9 cellular contexts compared by ENCODE assay signal in the genomic region with DNA sequence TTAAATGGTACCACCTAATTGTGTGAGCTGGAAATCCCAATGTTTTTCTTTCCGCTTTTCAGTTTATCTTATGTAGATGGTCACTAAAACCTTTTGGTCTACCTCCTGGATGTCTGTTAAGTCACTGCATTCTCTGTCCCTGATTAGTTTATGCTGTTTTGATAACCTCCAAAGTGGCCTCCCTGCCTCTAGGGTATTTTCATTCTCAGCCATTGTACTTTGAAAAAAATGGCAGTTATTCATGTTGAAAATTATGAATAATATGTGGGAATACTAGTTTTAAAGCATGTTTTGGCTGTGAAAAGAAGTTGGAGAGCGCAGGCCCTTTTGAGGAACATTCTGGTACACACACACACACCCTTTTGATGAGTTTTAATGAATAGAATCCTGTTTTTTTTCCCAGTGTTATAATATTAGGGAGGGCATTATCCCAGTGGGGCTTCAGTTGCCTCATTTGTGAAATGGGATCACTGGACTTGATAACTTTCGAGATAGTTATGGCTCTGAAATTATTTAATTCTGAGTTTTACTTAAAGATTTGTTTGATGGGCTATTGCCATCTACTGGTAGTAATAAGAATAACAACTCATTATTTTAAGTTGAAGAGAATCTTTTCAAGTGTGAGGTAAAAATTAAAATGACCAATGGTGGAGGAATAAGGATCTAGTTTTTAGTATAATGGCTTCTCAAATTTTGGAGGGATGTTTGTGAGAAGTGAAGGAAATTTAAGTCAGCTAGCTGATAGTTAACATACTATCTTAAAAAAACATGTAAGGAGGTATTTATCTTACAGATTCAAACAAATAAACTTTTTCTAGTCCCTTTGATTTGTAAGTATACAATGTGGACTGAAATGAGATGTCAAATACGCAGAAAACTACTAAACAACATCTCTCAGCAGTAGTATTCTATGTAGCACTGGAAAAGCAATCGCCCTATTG. TPM values are rescaled to one million over a fixed set of nuclear protein-coding genes. Genes with fewer than 3 reads are reported as not detected.
A peak's percentile ranks its signal among the peaks of the same experiment; 100 is the strongest.
DNase-seq lines count a peak whose midpoint lies in the region; ATAC-seq and TF ChIP-seq lines count a peak whose summit lies in the region.
"Had no signal": no experiment of that assay in that cellular context is flagged by ENCODE, and none has a peak within 500 bp of the region (broad histone marks: within the 10 kb centered on the region; RNA-seq: fewer than 3 reads in every experiment).

No MANE protein-coding gene starts in this region.

- DNase-seq in Calu3 (no peak), IMR-90 (peak; percentile 42), SW480 (ENCODE audit: low spot score) (peak; percentile 39), glomerular visceral epithelial cell (ENCODE audit: extremely low spot score) (peak; percentile 25), thoracic aorta (ENCODE audit: low spot score) (no peak), T1000 (lab: John Stamatoyannopoulos, UW) (no peak), ecto neural progenitor cell (ENCODE audit: low spot score) (no peak)

- TF ChIP-seq CTCF in Calu3 (IDR thresholded peaks at IDR 0.05; ENCODE audit: unreplicated experiment) (peak; percentile 28), IMR-90 (conservative IDR thresholded peaks at IDR 0.05; ENCODE audit: low read depth, low read length) (peak; percentile 57), thoracic aorta (IDR thresholded peaks at IDR 0.05) (peak; percentile 60)

- H3K4me3 Mint-ChIP-seq in Calu3 (ENCODE audit: low read depth, unreplicated experiment) = peak overlapping the region; percentile 38
- H3K4me3 Mint-ChIP-seq in stimulated activated memory B cell treated with anti-CD40 and anti-IgM and Interleukin-4, amounts not matched to agents 10 μg/mL and 1 μg/mL and 100 μg/mL, for 72 hours = no peak overlapping the region

- H3K14ac ChIP-seq in IMR-90 (replicated peaks; ENCODE audit: low read depth, low read length) = no peak overlapping the region

- H3K4me1 Mint-ChIP-seq in Calu3 (ENCODE audit: low read depth, unreplicated experiment) = peaks cover 20% of the 10 kb centered on the region
- H3K4me1 Mint-ChIP-seq in stimulated activated memory B cell treated with anti-CD40 and anti-IgM and Interleukin-4, amounts not matched to agents 10 μg/mL and 1 μg/mL and 100 μg/mL, for 72 hours = peaks cover 48% of the 10 kb centered on the region

- intact Hi-C loops in Calu3 (cut with micrococcal nuclease; ENCODE audit: unreplicated experiment) (loop anchor here (1.0 to 10.0 kb wide), 5 partner anchors 57 to 579 kb away; a partner anchor contains a TSS), IMR-90 (cut with micrococcal nuclease) (loop anchor here (1.0 to 10.0 kb wide), 7 partner anchors 56 to 1011 kb away; a partner anchor contains a TSS)

- no peak overlapping the region for H4K5ac ChIP-seq in IMR-90 (ENCODE audit: low read depth, low read length)

- peaks cover 25% of the 10 kb centered on the region for H3K36me3 Mint-ChIP-seq in Calu3 (ENCODE audit: insufficient read depth, unreplicated experiment)
- H3K36me3 Mint-ChIP-seq in stimulated activated memory B cell treated with anti-CD40 and anti-IgM and Interleukin-4, amounts not matched to agents 10 μg/mL and 1 μg/mL and 100 μg/mL, for 72 hours = peaks cover 16% of the 10 kb centered on the region

- no peak overlapping the region for H4K91ac ChIP-seq in IMR-90 (ENCODE audit: insufficient read depth, low read depth, low read length)

- BruUV-seq in Calu3 (replicated peaks; lab: Mats Ljungman, UMichigan) (no TSS peak), IMR-90 (replicated peaks; lab: Mats Ljungman, UMichigan) (no TSS peak)

- peaks cover 29 to 68% of the 10 kb centered on the region in 2 experiments for H3K79me1 ChIP-seq in IMR-90 (ENCODE audit: low read depth in 1 of 2, low read length in 2 of 2)

- no peak overlapping the region for H2AK9ac ChIP-seq in IMR-90 (replicated peaks; ENCODE audit: low read depth, low read length, poor library complexity)

- no CpG with 5 or more reads among the region's 5 CpGs for WGBS in IMR-90 (ENCODE audit: extremely low coverage in 2 of 2, insufficient read length in 1 of 2), 2 experiments

- H3K9me3 Mint-ChIP-seq in Calu3 (ENCODE audit: low read depth, unreplicated experiment) = no peaks in the 10 kb centered on the region
- H3K9me3 Mint-ChIP-seq in stimulated activated memory B cell treated with anti-CD40 and anti-IgM and Interleukin-4, amounts not matched to agents 10 μg/mL and 1 μg/mL and 100 μg/mL, for 72 hours = no peaks in the 10 kb centered on the region

- dilution Hi-C loops in IMR-90 (cut with HindIII; ENCODE audit: low sequenced_read_pairs, unreplicated experiment) = no loop called here

- H3K27me3 Mint-ChIP-seq in Calu3 (ENCODE audit: unreplicated experiment) = no peaks in the 10 kb centered on the region
- no peaks in the 10 kb centered on the region for H3K27me3 Mint-ChIP-seq in stimulated activated memory B cell treated with anti-CD40 and anti-IgM and Interleukin-4, amounts not matched to agents 10 μg/mL and 1 μg/mL and 100 μg/mL, for 72 hours

- ATAC-seq in IMR-90 (ENCODE audit: low read depth) (no peak), thoracic aorta (ENCODE audit: insufficient number of reproducible peaks, low FRiP score, low read depth) (no peak)
- no peak for ATAC-seq in stimulated activated memory B cell treated with anti-CD40 and anti-IgM and Interleukin-4, amounts not matched to agents 10 μg/mL and 1 μg/mL and 100 μg/mL, for 72 hours

- H4K8ac ChIP-seq in IMR-90 (ENCODE audit: low read depth in 2 of 2, low read length in 2 of 2) = no peak overlapping the region

- H3K9me1 ChIP-seq in IMR-90 (ENCODE audit: insufficient read depth, low read length) = peaks cover 4% of the 10 kb centered on the region; the same call in 1 of the 2 replicates

- no peak overlapping the region for H3K18ac ChIP-seq in IMR-90 (ENCODE audit: low read depth, low read length)

- H3K9ac ChIP-seq in IMR-90 (ENCODE audit: low read depth, low read length) = no peak overlapping the region

- TF ChIP-seq RAD21 in IMR-90 (IDR thresholded peaks at IDR 0.05; ENCODE audit: low read length) = peak; percentile 32

- no peak overlapping the region for H2BK15ac ChIP-seq in IMR-90 (ENCODE audit: low read depth, low read length)

- H3K23ac ChIP-seq in IMR-90 (ENCODE audit: low read depth, low read length) = no peak overlapping the region

- no peak overlapping the region for H2AK5ac ChIP-seq in IMR-90 (ENCODE audit: low read depth, low read length)

- H3K27ac Mint-ChIP-seq in Calu3 (ENCODE audit: unreplicated experiment) = peak overlapping the region; percentile 66
- H3K27ac Mint-ChIP-seq in stimulated activated memory B cell treated with anti-CD40 and anti-IgM and Interleukin-4, amounts not matched to agents 10 μg/mL and 1 μg/mL and 100 μg/mL, for 72 hours = no peak overlapping the region

- H2BK120ac ChIP-seq in IMR-90 (ENCODE audit: low read depth, low read length) = no peak overlapping the region

- H3K56ac ChIP-seq in IMR-90 (ENCODE audit: extremely low read depth, insufficient read depth, low read length) = no peak overlapping the region

- POLR2A ChIA-PET in IMR-90 (lab: Charles Lee; ENCODE audit: unreplicated experiment) = interaction anchor here (0.5 kb wide), 1 partner anchor 318 kb away, joined by 6 read pairs; no protein-coding TSS in a partner anchor

- in situ Hi-C loops in IMR-90 (cut with MboI; ENCODE audit: low sequenced_read_pairs) = loop anchor here (5.0 kb wide), 1 partner anchor 231 kb away; no protein-coding TSS in a partner anchor

- H2BK5ac ChIP-seq in IMR-90 (ENCODE audit: low read depth, low read length, poor library complexity, severe bottlenecking) = no peak overlapping the region

- no peak overlapping the region for H2BK20ac ChIP-seq in IMR-90 (ENCODE audit: low read depth, low read length)

- peaks cover 31% of the 10 kb centered on the region for H4K20me1 ChIP-seq in IMR-90 (ENCODE audit: insufficient read depth, low read length)

- no peaks in the 10 kb centered on the region for H3K27me3 ChIP-seq in IMR-90 (ENCODE audit: control insufficient read depth, insufficient read depth, low read length)
- no peaks in the 10 kb centered on the region for H3K27me3 ChIP-seq in thoracic aorta (replicated peaks; ENCODE audit: insufficient read depth)

- CTCF ChIA-PET in Calu3 (lab: Charles Lee) = interaction anchor here (0.6 to 1.1 kb wide), 6 partner anchors 16 to 856 kb away, joined by 3 to 7 read pairs (median 4); no protein-coding TSS in a partner anchor
- CTCF ChIA-PET in IMR-90 (lab: Yijun Ruan, JAX) = interaction anchor here (0.6 to 1.6 kb wide), 7 partner anchors 197 to 983 kb away, joined by 3 to 18 read pairs (median 3); no protein-coding TSS in a partner anchor

- no peak overlapping the region for H3K27ac ChIP-seq in IMR-90 (ENCODE audit: insufficient read depth, low read length)
- H3K27ac ChIP-seq in thoracic aorta = no peak overlapping the region
- H3K27ac ChIP-seq: skin epidermis had no signal

- H3K9me3 ChIP-seq in IMR-90 (ENCODE audit: control insufficient read depth, insufficient read depth, low read length) (no peaks in the 10 kb centered on the region), thoracic aorta (no peaks in the 10 kb centered on the region)

- peak overlapping the region; percentile 74 for H3K4me2 ChIP-seq in IMR-90 (ENCODE audit: low read depth, low read length)

- H3K36me3 ChIP-seq in IMR-90 (ENCODE audit: control insufficient read depth, insufficient read depth, low read length) (peaks cover 1% of the 10 kb centered on the region), thoracic aorta (peaks cover 5% of the 10 kb centered on the region)

- no peak overlapping the region for H3K4ac ChIP-seq in IMR-90 (ENCODE audit: low read depth, low read length)

- no peak overlapping the region for H3K4me3 ChIP-seq in IMR-90 (ENCODE audit: insufficient read depth, low read depth, low read length)
- H3K4me3 ChIP-seq in thoracic aorta = no peak overlapping the region
- H3K4me3 ChIP-seq: skin epidermis had no signal

- no peak for TF ChIP-seq POLR2A in IMR-90 (IDR thresholded peaks at IDR 0.05; ENCODE audit: low read depth, low read length)

- H3K4me1 ChIP-seq in IMR-90 (ENCODE audit: control insufficient read depth, insufficient read depth, low read length) = peaks cover 11% of the 10 kb centered on the region
- peaks cover 22 to 45% of the 10 kb centered on the region in 2 donors for H3K4me1 ChIP-seq in thoracic aorta (ENCODE audit: control insufficient read depth in 1 of 2, low read depth in 2 of 2)

- no peak overlapping the region for H2AFZ ChIP-seq in IMR-90 (replicated peaks; ENCODE audit: low read length, poor library complexity)

TF ChIP-seq in IMR-90, 13 proteins besides CTCF, POLR2A, EP300 and RAD21:
- TF ChIP-seq SMC3 (IDR thresholded peaks at IDR 0.05; ENCODE audit: low read depth, low read length) (peak; percentile 42; the same call in 1 of the 2 replicates), RFX5 (IDR thresholded peaks at IDR 0.05; ENCODE audit: low read depth, low read length) (no peak), CEBPB (IDR thresholded peaks at IDR 0.05; ENCODE audit: low read depth, low read length) (no peak)

RNA-seq across cellular contexts. Expression of a gene that starts 3.9 kb away (rescaled TPM):
- total RNA-seq in Calu3 (2022) = 9.1 and 10.2 TPM in 2 replicates
- 4.3 and 10.6 TPM in 2 replicates for total RNA-seq in IMR-90 (2012; rRNA removed)
- polyA plus RNA-seq in IMR-90 (2012; rRNA removed) = 4.8 and 5.1 TPM in 2 replicates
- 2.9 and 5.3 TPM in 2 replicates for polyA plus RNA-seq in IMR-90 (2012; cell fraction: cytosol; rRNA removed)
- polyA plus RNA-seq in IMR-90 (2012; cell fraction: nucleus; rRNA removed; ENCODE audit: low replicate concordance) = 2.0 and 2.1 TPM in 2 replicates
- total RNA-seq in thoracic aorta = 10 to 100 TPM in 1 of 2 donors, 1 to 10 TPM in 1; 8.0 to 16.9 TPM

Comparison
In these comparisons a context has a peak if more than half of its experiments do, and no peak if none do; other contexts are left out.
1. DNase-seq: peak in IMR-90 (single experiment), SW480 (single experiment) and glomerular visceral epithelial cell (single experiment); none in Calu3 (single experiment), thoracic aorta (single experiment), T1000 (single experiment) and ecto neural progenitor cell (single experiment).
2. Peak in every context shown above with its lines, with median percentiles within 50 percentile points of each other: CTCF ChIP-seq.